8 cellular contexts compared by ENCODE assay signal in the genomic region with DNA sequence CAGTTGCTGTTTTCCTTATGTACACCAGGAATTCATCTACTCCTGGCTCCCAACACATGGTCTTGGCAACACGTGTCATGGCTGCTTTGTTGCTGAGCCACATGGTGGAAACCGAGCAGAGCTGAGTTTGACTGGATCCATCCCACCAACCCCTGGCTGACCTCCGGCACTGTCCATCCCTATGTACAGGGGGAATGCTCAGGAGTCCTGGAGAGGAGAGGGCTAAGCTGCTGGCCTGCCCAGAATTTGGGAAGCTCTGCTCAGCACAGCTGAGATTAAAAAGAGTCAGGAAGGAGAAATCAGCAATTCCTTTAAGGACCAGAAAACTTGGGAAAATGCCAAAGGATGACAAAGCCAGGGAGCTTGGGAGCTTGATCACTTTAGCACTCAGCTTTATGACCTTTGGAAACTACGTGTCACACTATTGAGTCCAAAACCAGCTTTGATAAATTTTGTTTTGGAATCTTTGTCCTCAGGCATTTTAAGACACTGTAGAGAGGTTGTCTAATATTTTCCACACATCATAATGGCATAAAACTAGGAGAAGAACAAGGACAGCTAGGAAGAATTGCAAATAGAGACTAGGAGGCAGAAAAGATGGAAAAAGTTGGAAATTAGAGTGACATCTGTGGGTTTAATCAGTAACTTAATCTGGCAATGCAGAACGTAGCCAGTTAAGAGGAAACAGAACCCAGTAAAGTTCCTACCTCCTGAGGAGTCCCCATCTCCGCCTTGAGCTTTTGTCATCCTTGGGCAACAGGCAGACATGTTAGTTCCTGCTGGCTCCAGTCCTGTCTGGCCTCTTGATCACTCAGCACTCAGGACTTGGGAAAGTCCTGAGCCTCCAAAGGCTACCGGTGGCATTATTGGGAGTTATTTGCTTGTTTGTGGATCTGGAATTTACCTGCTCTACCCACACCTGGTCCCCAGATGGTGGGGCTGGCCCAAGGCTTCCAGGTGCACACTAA.
A peak's percentile ranks its signal among the peaks of the same experiment; 100 is the strongest.
DNase-seq lines count a peak whose midpoint lies in the region; ATAC-seq and TF ChIP-seq lines count a peak whose summit lies in the region.

No MANE protein-coding gene starts in this region.

- DNase-seq in EH (ENCODE audit: low read depth) (peak; percentile 93), RWPE1 (ENCODE audit: low spot score) (peak; percentile 61), fibroblast of villous mesenchyme (ENCODE audit: low read depth) (peak; percentile 73), prostate gland (ENCODE audit: low spot score) (peak; percentile 55), SHP77 treated with DMSO at 0.1 percent for 48 hours (lab: John Stamatoyannopoulos, UW) (no peak), DMS153 treated with DMSO at 0.1 percent for 48 hours (lab: John Stamatoyannopoulos, UW; ENCODE audit: unreplicated experiment) (no peak), iPS-NIHi7 (ENCODE audit: extremely low spot score) (no peak)

- peaks cover 20% of the 10 kb centered on the region for H3K4me1 ChIP-seq in prostate gland (replicated peaks)

- no peak for TF ChIP-seq CTCF in RWPE1 (conservative IDR thresholded peaks at IDR 0.05; ENCODE audit: low read depth)
- no peak for TF ChIP-seq CTCF in fibroblast of villous mesenchyme (IDR thresholded peaks at IDR 0.05; ENCODE audit: insufficient read depth, low read depth, low read length)
- TF ChIP-seq CTCF in prostate gland (IDR thresholded peaks at IDR 0.05) = no peak

- no peak for TF ChIP-seq POLR2A in prostate gland (IDR thresholded peaks at IDR 0.05)

- CTCF ChIA-PET in RWPE1 (lab: Yijun Ruan, JAX) = interaction anchor here (0.6 kb wide), 4 partner anchors 34 to 163 kb away, joined by 3 to 4 read pairs (median 3); no protein-coding TSS in a partner anchor

- ATAC-seq in GM19467 (IDR thresholded peaks at IDR 0.05; ENCODE audit: unreplicated experiment) = no peak

- POLR2A ChIA-PET in RWPE1 (lab: Yijun Ruan, JAX; ENCODE audit: low non-redundant PET) = no interaction called here

- no peaks in the 10 kb centered on the region for H3K36me3 ChIP-seq in prostate gland

- WGBS in prostate gland = 27% methylated on average over 7 of the region's 7 CpGs

- no peaks in the 10 kb centered on the region for H3K27me3 ChIP-seq in prostate gland (replicated peaks; ENCODE audit: insufficient read depth)

- peak overlapping the region; percentile 76 for H3K27ac ChIP-seq in RWPE1
- H3K27ac ChIP-seq in prostate gland = peak overlapping the region; percentile 34 to 54

- intact Hi-C loops in prostate gland (cut with DNase I) = no loop called here

- H3K9me3 ChIP-seq in prostate gland = no peaks in the 10 kb centered on the region

- no peak overlapping the region for H3K4me3 ChIP-seq in fibroblast of villous mesenchyme (ENCODE audit: low read depth, low read length)
- no peak overlapping the region for H3K4me3 ChIP-seq in prostate gland

Comparison
In these comparisons a context has a peak if more than half of its experiments do, and no peak if none do; other contexts are left out.
1. DNase-seq: peak in EH (single experiment), RWPE1 (single experiment), fibroblast of villous mesenchyme (single experiment) and prostate gland (single experiment); none in SHP77 treated with DMSO at 0.1 percent for 48 hours (single experiment), DMS153 treated with DMSO at 0.1 percent for 48 hours (single experiment) and iPS-NIHi7 (single experiment).